In the genomic region with DNA sequence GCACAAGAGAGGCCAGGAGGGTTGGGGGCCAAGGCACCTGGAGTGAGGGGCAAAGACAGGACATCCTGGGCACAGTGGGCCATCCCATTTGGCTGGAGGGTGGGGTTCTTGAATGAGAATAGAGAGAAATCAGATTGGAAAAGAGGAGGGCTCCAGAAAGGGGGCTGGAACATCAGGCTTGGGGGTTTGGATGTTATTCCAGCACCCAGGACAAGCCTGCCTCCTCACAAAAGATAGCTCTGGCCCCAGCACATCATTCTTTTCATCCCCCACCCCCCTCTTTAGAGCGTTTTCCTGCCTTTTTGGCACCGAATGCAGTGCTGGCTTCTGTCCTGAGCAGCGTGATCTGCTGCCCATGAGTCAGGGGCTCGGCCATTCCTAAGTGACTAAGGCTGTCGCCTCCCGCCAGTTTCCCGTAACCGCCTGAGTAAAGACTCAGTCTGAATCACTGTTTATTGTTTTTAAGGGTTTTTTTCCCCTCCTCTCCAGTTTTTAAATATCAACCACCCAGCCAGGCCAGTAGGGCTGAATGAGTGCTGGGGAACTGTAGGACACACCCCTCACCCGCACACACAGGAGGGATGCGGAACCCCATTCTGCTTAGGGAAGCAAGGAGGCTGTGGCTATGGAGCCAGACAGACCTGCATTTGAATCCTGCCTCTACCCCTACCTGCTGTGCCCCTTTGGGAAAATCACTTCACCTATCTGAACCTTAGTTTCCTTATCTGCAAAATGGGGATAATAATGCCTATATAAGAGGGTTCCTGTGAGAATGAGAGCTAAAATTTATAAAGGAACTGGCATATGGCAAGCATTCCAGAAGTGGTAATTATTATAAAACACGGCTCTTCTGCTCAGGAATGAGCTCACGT, we compare ENCODE assay signal across 1 cellular context.
A peak's percentile ranks its signal among the peaks of the same experiment; 100 is the strongest.
TF ChIP-seq lines count a peak whose summit lies in the region.

No MANE protein-coding gene starts in this region.

TF ChIP-seq in SK-N-SH, 30 proteins besides CTCF, POLR2A, EP300 and RAD21:
- TF ChIP-seq, protein P1, sequence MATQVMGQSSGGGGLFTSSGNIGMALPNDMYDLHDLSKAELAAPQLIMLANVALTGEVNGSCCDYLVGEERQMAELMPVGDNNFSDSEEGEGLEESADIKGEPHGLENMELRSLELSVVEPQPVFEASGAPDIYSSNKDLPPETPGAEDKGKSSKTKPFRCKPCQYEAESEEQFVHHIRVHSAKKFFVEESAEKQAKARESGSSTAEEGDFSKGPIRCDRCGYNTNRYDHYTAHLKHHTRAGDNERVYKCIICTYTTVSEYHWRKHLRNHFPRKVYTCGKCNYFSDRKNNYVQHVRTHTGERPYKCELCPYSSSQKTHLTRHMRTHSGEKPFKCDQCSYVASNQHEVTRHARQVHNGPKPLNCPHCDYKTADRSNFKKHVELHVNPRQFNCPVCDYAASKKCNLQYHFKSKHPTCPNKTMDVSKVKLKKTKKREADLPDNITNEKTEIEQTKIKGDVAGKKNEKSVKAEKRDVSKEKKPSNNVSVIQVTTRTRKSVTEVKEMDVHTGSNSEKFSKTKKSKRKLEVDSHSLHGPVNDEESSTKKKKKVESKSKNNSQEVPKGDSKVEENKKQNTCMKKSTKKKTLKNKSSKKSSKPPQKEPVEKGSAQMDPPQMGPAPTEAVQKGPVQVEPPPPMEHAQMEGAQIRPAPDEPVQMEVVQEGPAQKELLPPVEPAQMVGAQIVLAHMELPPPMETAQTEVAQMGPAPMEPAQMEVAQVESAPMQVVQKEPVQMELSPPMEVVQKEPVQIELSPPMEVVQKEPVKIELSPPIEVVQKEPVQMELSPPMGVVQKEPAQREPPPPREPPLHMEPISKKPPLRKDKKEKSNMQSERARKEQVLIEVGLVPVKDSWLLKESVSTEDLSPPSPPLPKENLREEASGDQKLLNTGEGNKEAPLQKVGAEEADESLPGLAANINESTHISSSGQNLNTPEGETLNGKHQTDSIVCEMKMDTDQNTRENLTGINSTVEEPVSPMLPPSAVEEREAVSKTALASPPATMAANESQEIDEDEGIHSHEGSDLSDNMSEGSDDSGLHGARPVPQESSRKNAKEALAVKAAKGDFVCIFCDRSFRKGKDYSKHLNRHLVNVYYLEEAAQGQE (IDR thresholded peaks at IDR 0.05; ENCODE audit: low read depth, low read length): 0 out of 2 replicates have a peak, but pooled peaks have one; percentile 44
- TF ChIP-seq TAF1 (IDR thresholded peaks at IDR 0.05; ENCODE audit: borderline replicate concordance, low read depth, low read length): 0 out of 2 replicates have a peak, but pooled peaks have one; percentile 49
- peak; percentile 99 for TF ChIP-seq NFIC (IDR thresholded peaks at IDR 0.05; ENCODE audit: borderline replicate concordance)
- TF ChIP-seq, protein P2, sequence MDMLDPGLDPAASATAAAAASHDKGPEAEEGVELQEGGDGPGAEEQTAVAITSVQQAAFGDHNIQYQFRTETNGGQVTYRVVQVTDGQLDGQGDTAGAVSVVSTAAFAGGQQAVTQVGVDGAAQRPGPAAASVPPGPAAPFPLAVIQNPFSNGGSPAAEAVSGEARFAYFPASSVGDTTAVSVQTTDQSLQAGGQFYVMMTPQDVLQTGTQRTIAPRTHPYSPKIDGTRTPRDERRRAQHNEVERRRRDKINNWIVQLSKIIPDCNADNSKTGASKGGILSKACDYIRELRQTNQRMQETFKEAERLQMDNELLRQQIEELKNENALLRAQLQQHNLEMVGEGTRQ (IDR thresholded peaks at IDR 0.05; ENCODE audit: borderline replicate concordance, low read depth, low read length): no peak
- TF ChIP-seq TCF12 (IDR thresholded peaks at IDR 0.05): peak; percentile 96
- TF ChIP-seq MXI1 (IDR thresholded peaks at IDR 0.05; ENCODE audit: low read depth, low read length): peak; percentile 51; the same call in 1 of the 2 replicates
- TF ChIP-seq JUND (IDR thresholded peaks at IDR 0.05): peak; percentile 96
- no peak for TF ChIP-seq RFX5 (IDR thresholded peaks at IDR 0.05; ENCODE audit: low read length)
- peak; percentile 38; the same call in 1 of the 2 replicates for TF ChIP-seq ELF1 (IDR thresholded peaks at IDR 0.05)
- no peak for TF ChIP-seq EZH2phosphoT487 (IDR thresholded peaks at IDR 0.05; ENCODE audit: borderline replicate concordance, low read depth)
- peak; percentile 98 for TF ChIP-seq FOXM1 (IDR thresholded peaks at IDR 0.05; ENCODE audit: low read depth)
- TF ChIP-seq GATA2 (CRISPR knock-in tag; IDR thresholded peaks at IDR 0.05): no peak
- peak; percentile 13; the same call in 1 of the 2 replicates for TF ChIP-seq SMC3 (IDR thresholded peaks at IDR 0.05; ENCODE audit: low read depth, low read length)
- TF ChIP-seq FOXJ3 (CRISPR knock-in tag; IDR thresholded peaks at IDR 0.05): no peak
- TF ChIP-seq TEAD4 (IDR thresholded peaks at IDR 0.05; ENCODE audit: borderline replicate concordance, insufficient read depth): peak; percentile 89
- peak; percentile 64; the same call in 1 of the 2 replicates for TF ChIP-seq SIN3A (IDR thresholded peaks at IDR 0.05; ENCODE audit: borderline replicate concordance, low read depth, low read length)
- no peak for TF ChIP-seq GABPA (IDR thresholded peaks at IDR 0.05; ENCODE audit: low read depth)
- no peak for TF ChIP-seq RCOR1 (IDR thresholded peaks at IDR 0.05; ENCODE audit: low read length)
- TF ChIP-seq POLR2AphosphoS5 (IDR thresholded peaks at IDR 0.05; ENCODE audit: low read depth, low read length): peak; percentile 80
- TF ChIP-seq, protein P3, sequence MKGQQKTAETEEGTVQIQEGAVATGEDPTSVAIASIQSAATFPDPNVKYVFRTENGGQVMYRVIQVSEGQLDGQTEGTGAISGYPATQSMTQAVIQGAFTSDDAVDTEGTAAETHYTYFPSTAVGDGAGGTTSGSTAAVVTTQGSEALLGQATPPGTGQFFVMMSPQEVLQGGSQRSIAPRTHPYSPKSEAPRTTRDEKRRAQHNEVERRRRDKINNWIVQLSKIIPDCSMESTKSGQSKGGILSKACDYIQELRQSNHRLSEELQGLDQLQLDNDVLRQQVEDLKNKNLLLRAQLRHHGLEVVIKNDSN (IDR thresholded peaks at IDR 0.05; ENCODE audit: borderline replicate concordance, low read depth): peak; percentile 16; the same call in 1 of the 2 replicates
- no peak for TF ChIP-seq CHD2 (IDR thresholded peaks at IDR 0.05; ENCODE audit: low read length, partially characterized antibody)
- peak; percentile 99 for TF ChIP-seq FOSL2 (IDR thresholded peaks at IDR 0.05; ENCODE audit: borderline replicate concordance, low read depth)
- TF ChIP-seq RXRA (IDR thresholded peaks at IDR 0.05; ENCODE audit: borderline replicate concordance, low read depth): peak; percentile 89; the same call in 1 of the 2 replicates
- TF ChIP-seq NRF1 (IDR thresholded peaks at IDR 0.05; ENCODE audit: low read depth, low read length): no peak; the same call in 1 of the 2 replicates
- 0 out of 2 replicates have a peak, but pooled peaks have one; percentile 47 for TF ChIP-seq YY1 (IDR thresholded peaks at IDR 0.05; ENCODE audit: low read depth)
- TF ChIP-seq, protein P4, sequence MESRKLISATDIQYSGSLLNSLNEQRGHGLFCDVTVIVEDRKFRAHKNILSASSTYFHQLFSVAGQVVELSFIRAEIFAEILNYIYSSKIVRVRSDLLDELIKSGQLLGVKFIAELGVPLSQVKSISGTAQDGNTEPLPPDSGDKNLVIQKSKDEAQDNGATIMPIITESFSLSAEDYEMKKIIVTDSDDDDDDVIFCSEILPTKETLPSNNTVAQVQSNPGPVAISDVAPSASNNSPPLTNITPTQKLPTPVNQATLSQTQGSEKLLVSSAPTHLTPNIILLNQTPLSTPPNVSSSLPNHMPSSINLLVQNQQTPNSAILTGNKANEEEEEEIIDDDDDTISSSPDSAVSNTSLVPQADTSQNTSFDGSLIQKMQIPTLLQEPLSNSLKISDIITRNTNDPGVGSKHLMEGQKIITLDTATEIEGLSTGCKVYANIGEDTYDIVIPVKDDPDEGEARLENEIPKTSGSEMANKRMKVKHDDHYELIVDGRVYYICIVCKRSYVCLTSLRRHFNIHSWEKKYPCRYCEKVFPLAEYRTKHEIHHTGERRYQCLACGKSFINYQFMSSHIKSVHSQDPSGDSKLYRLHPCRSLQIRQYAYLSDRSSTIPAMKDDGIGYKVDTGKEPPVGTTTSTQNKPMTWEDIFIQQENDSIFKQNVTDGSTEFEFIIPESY (IDR thresholded peaks at IDR 0.05; ENCODE audit: borderline replicate concordance, low read depth): peak; percentile 82; the same call in 1 of the 2 replicates
- TF ChIP-seq, protein P5, sequence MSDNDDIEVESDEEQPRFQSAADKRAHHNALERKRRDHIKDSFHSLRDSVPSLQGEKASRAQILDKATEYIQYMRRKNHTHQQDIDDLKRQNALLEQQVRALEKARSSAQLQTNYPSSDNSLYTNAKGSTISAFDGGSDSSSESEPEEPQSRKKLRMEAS (IDR thresholded peaks at IDR 0.05; ENCODE audit: low read depth): peak; percentile 89
- TF ChIP-seq, protein P6, sequence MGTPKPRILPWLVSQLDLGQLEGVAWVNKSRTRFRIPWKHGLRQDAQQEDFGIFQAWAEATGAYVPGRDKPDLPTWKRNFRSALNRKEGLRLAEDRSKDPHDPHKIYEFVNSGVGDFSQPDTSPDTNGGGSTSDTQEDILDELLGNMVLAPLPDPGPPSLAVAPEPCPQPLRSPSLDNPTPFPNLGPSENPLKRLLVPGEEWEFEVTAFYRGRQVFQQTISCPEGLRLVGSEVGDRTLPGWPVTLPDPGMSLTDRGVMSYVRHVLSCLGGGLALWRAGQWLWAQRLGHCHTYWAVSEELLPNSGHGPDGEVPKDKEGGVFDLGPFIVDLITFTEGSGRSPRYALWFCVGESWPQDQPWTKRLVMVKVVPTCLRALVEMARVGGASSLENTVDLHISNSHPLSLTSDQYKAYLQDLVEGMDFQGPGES (IDR thresholded peaks at IDR 0.05; ENCODE audit: low read depth, low read length): no peak
- TF ChIP-seq, protein P7, sequence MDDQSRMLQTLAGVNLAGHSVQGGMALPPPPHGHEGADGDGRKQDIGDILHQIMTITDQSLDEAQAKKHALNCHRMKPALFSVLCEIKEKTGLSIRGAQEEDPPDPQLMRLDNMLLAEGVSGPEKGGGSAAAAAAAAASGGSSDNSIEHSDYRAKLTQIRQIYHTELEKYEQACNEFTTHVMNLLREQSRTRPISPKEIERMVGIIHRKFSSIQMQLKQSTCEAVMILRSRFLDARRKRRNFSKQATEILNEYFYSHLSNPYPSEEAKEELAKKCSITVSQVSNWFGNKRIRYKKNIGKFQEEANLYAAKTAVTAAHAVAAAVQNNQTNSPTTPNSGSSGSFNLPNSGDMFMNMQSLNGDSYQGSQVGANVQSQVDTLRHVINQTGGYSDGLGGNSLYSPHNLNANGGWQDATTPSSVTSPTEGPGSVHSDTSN (IDR thresholded peaks at IDR 0.05): peak; percentile 87
- peak; percentile 75; the same call in 1 of the 2 replicates for TF ChIP-seq MEF2A (IDR thresholded peaks at IDR 0.05; ENCODE audit: borderline replicate concordance, low read depth)
TF ChIP-seq in SK-N-SH: peak in this region for 20.
